ENCODE assay signal across 11 cellular contexts in the genomic region with DNA sequence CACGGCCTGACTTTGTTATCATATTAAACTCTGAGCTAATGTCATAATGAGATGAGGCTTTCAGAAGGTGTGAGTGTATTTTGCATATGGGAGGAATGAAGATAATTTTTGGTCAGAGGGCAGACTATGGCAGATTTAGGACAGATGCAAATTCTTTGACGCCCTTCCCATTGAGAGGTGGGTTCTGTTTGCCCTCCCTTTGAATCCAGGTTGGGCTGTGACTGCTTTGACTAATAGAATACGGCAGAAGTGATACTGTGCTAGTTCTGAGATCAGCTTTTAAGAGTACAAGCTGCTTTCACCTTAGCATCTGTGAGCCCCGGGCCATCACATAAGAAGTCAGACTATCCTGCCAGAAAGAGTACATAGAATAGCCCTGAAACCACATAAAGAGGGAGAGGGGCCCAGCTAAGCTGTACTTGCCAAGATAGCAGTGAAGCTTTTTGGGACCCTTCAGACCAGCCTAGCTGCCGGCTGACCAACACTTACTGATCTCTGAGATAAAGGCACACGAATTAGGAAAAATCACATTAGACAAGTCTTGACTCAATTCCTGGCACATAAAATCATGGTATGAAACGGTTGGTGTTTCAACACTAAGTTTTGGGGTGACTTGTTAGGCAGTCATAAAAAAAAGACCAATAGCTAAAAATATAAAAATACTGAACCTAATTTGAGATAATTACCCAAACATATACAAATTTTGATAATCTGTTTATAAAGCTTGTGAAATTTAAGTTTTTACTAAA.
A peak's percentile ranks its signal among the peaks of the same experiment; 100 is the strongest.
DNase-seq lines count a peak whose midpoint lies in the region; ATAC-seq and TF ChIP-seq lines count a peak whose summit lies in the region.
"Had no signal": no experiment of that assay in that cellular context is flagged by ENCODE, and none has a peak within 500 bp of the region (broad histone marks: within the 10 kb centered on the region; RNA-seq: fewer than 3 reads in every experiment).

No MANE protein-coding gene starts in this region.

- DNase-seq in mesendoderm (peak; percentile 5), psoas muscle (no peak), CD14-positive monocyte (ENCODE audit: low spot score) (no peak), NCI-H2081 (lab: John Stamatoyannopoulos, UW) (no peak)
- DNase-seq in stimulated activated CD4-positive, alpha-beta T cell treated with anti-CD3 and anti-CD28 coated beads, Interleukin-15, amount 100 ng/mL, for 24 hours: no peak
- DNase-seq: activated naive CD4-positive, alpha-beta T cell treated with anti-CD3 and anti-CD28 coated beads, Interleukin-2, amount 10 ng/mL, durations not matched to agents 7 days and 5 days; DMS 273 treated with DMSO at 0.1 percent for 48 hours had no signal

- H3K27ac ChIP-seq in mesendoderm (ENCODE audit: low read depth, low read length) (no peak overlapping the region), psoas muscle (no peak overlapping the region)

- no peak overlapping the region for H3K23ac ChIP-seq in mesendoderm (ENCODE audit: low read length)

- no peak overlapping the region for H2BK120ac ChIP-seq in mesendoderm (ENCODE audit: low read depth, low read length)

- intact Hi-C loops in psoas muscle (cut with DNase I) (no loop called here), CD14-positive monocyte (cut with micrococcal nuclease) (no loop called here)

- H4K8ac ChIP-seq in mesendoderm (ENCODE audit: low read depth, low read length): no peak overlapping the region

- peaks cover 19% of the 10 kb centered on the region for H3K4me1 Mint-ChIP-seq in CD14-positive monocyte

- no peak overlapping the region for H3K4ac ChIP-seq in mesendoderm (ENCODE audit: low read depth, low read length)

- no peaks in the 10 kb centered on the region for H3K79me2 ChIP-seq in mesendoderm (ENCODE audit: control insufficient read depth, insufficient read depth, low read length)

- WGBS in mesendoderm (ENCODE audit: extremely low coverage, insufficient coverage, low lambda C conversion rate): no CpG with 5 or more reads among the region's 7 CpGs
- WGBS in psoas muscle, 3 donors: 87 to 94% (median 93%) methylated on average over 7 of the region's 7 CpGs

- H3K18ac ChIP-seq in mesendoderm (ENCODE audit: low read length): no peak overlapping the region

- no peak overlapping the region for H4K5ac ChIP-seq in mesendoderm (ENCODE audit: low read length)

- H3K9me3 Mint-ChIP-seq in CD14-positive monocyte: peaks cover 0 to 6% (median 5%) of the 10 kb centered on the region in 7 donors

- H3K4me3 ChIP-seq in mesendoderm (ENCODE audit: low read length) (no peak overlapping the region), psoas muscle (no peak overlapping the region)

- no peak overlapping the region for H3K27ac Mint-ChIP-seq in CD14-positive monocyte
- H3K27ac Mint-ChIP-seq: activated naive CD4-positive, alpha-beta T cell treated with anti-CD3 and anti-CD28 coated beads, Interleukin-2, amount 10 ng/mL, durations not matched to agents 7 days and 5 days had no signal

- H3K4me1 ChIP-seq in mesendoderm (ENCODE audit: control insufficient read depth, low read depth, low read length) (no peaks in the 10 kb centered on the region), psoas muscle (no peaks in the 10 kb centered on the region)

- peaks cover 0 to 5% (median 0%) of the 10 kb centered on the region in 3 donors for H3K27me3 Mint-ChIP-seq in CD14-positive monocyte (ENCODE audit: low read depth in 3 of 3)
- H3K27me3 Mint-ChIP-seq: activated naive CD4-positive, alpha-beta T cell treated with anti-CD3 and anti-CD28 coated beads, Interleukin-2, amount 10 ng/mL, durations not matched to agents 7 days and 5 days had no signal

- no peak overlapping the region for H2BK5ac ChIP-seq in mesendoderm (ENCODE audit: low read length)

- peaks cover 3 to 9% of the 10 kb centered on the region in 2 donors for H3K36me3 Mint-ChIP-seq in CD14-positive monocyte

- no peak overlapping the region for H2AK5ac ChIP-seq in mesendoderm (ENCODE audit: low read length)

- H3K9ac ChIP-seq in mesendoderm (ENCODE audit: low read length): no peak overlapping the region

- TF ChIP-seq CTCF in psoas muscle (IDR thresholded peaks at IDR 0.05): no peak
- TF ChIP-seq CTCF in CD14-positive monocyte (IDR thresholded peaks at IDR 0.05): no peak

- no peak overlapping the region for H3K56ac ChIP-seq in mesendoderm (ENCODE audit: low read length)

- H2BK15ac ChIP-seq in mesendoderm (replicated peaks; ENCODE audit: low read depth): no peak overlapping the region

- no peak overlapping the region for H3K4me2 ChIP-seq in mesendoderm (ENCODE audit: low read length)

- no peaks in the 10 kb centered on the region for H3K9me3 ChIP-seq in psoas muscle

- ATAC-seq in GM18907 (IDR thresholded peaks at IDR 0.05; ENCODE audit: unreplicated experiment): peak; percentile 88
- peak; percentile 90 for ATAC-seq in GM21576 (IDR thresholded peaks at IDR 0.05; ENCODE audit: unreplicated experiment)
- ATAC-seq in HG03135 (IDR thresholded peaks at IDR 0.05; ENCODE audit: unreplicated experiment): peak; percentile 87
- no peak for ATAC-seq in psoas muscle
- ATAC-seq: activated CD4-positive, CD25-positive, alpha-beta regulatory T cell treated with anti-CD3 and anti-CD28 coated beads, Interleukin-2, amount 50 U/mL, for 24 hours had no signal

- no peaks in the 10 kb centered on the region for H3K79me1 ChIP-seq in mesendoderm (ENCODE audit: low read length)

- no peak overlapping the region for H3K4me3 Mint-ChIP-seq in CD14-positive monocyte
- H3K4me3 Mint-ChIP-seq: activated naive CD4-positive, alpha-beta T cell treated with anti-CD3 and anti-CD28 coated beads, Interleukin-2, amount 10 ng/mL, durations not matched to agents 7 days and 5 days had no signal

- no peaks in the 10 kb centered on the region for H3K27me3 ChIP-seq in mesendoderm (ENCODE audit: insufficient read depth, low read length, poor library complexity)
- H3K27me3 ChIP-seq in psoas muscle (ENCODE audit: insufficient read depth in 3 of 3, low read length in 2 of 3): no peaks in the 10 kb centered on the region

- H3K36me3 ChIP-seq in mesendoderm (ENCODE audit: control insufficient read depth, insufficient read depth, low read length) (no peaks in the 10 kb centered on the region), psoas muscle (ENCODE audit: insufficient read depth in 1 of 2, low read depth in 1 of 2) (peaks cover 0 to 6% of the 10 kb centered on the region in 2 donors)

Comparison
In these comparisons a context has a peak if more than half of its experiments do, and no peak if none do; other contexts are left out.
1. ATAC-seq: peak in GM18907 (single experiment), GM21576 (single experiment) and HG03135 (single experiment); none in psoas muscle (0 of 4).